33 cellular contexts compared by ENCODE assay signal in the genomic region with DNA sequence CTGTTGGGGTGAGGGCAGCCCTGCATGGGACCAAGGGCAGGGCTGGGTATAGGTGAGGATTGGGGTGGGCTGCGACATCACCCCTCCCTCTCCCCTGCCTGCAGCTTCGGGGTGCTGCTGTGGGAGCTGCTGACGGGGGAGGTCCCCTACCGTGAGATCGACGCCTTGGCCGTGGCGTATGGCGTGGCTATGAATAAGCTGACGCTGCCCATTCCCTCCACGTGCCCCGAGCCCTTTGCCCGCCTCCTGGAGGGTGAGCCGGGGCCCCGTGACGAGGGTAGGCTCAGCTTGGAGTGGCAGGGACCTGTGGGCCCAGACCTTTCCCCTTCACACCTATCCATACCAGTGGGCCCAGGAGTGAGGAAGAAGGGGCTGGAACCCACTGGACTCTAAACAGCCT. TPM values are rescaled to one million over a fixed set of nuclear protein-coding genes. Genes with fewer than 3 reads are reported as not detected.
"Had no signal": no experiment of that assay in that cellular context is flagged by ENCODE, and none has a peak within 500 bp of the region (broad histone marks: within the 10 kb centered on the region; RNA-seq: fewer than 3 reads in every experiment).

No MANE protein-coding gene starts in this region.

- H3K36me3 ChIP-seq: breast epithelium, colonic mucosa had no signal

- H3K27me3 Mint-ChIP-seq: activated CD4-positive, alpha-beta memory T cell treated with anti-CD3 and anti-CD28 coated beads, Interleukin-2, amount 10 ng/mL, durations not matched to agents 7 days and 5 days; activated CD4-positive, alpha-beta T cell treated with anti-CD3 and anti-CD28 coated beads for 36 hours; activated CD4-positive, alpha-beta T cell treated with anti-CD3 and anti-CD28 coated beads, Interleukin-2, amount 10 ng/mL, durations not matched to agents 24 days and 14 days; activated naive CD4-positive, alpha-beta T cell treated with anti-CD3 and anti-CD28 coated beads, Interleukin-2, amount 50 U/mL, for 24 hours; activated naive CD8-positive, alpha-beta T cell treated with anti-CD3 and anti-CD28 coated beads for 36 hours; activated naive CD8-positive, alpha-beta T cell treated with anti-CD3 and anti-CD28 coated beads, Interleukin-2, amount 50 U/mL, for 24 hours had no signal

- H3K27me3 ChIP-seq: adrenal gland, ascending aorta, breast epithelium, cardiac muscle cell, colonic mucosa, foreskin keratinocyte, gastrocnemius medialis, heart right ventricle had no signal

- H3K27ac ChIP-seq: adrenal gland, ascending aorta, breast epithelium, cardiac muscle cell, colonic mucosa, epithelial cell of prostate, foreskin keratinocyte, gastrocnemius medialis, heart right ventricle had no signal

- ATAC-seq: activated CD4-positive, alpha-beta T cell treated with anti-CD3 and anti-CD28 coated beads for 36 hours; activated naive CD8-positive, alpha-beta T cell treated with anti-CD3 and anti-CD28 coated beads, Interleukin-2, amount 50 U/mL, for 24 hours; activated T-cell treated with anti-CD3 and anti-CD28 coated beads, Interleukin-2, amount 50 U/mL, for 4 hours; foreskin keratinocyte; gastrocnemius medialis had no signal

- H3K4me3 Mint-ChIP-seq: activated CD4-positive, alpha-beta memory T cell treated with anti-CD3 and anti-CD28 coated beads, Interleukin-2, amount 10 ng/mL, durations not matched to agents 7 days and 5 days; activated CD4-positive, alpha-beta T cell treated with anti-CD3 and anti-CD28 coated beads for 36 hours; activated CD4-positive, alpha-beta T cell treated with anti-CD3 and anti-CD28 coated beads, Interleukin-2, amount 10 ng/mL, durations not matched to agents 24 days and 14 days; activated naive CD4-positive, alpha-beta T cell treated with anti-CD3 and anti-CD28 coated beads for 36 hours; activated naive CD4-positive, alpha-beta T cell treated with anti-CD3 and anti-CD28 coated beads, Interleukin-2, amount 50 U/mL, for 24 hours; activated naive CD8-positive, alpha-beta T cell treated with anti-CD3 and anti-CD28 coated beads for 36 hours; activated naive CD8-positive, alpha-beta T cell treated with anti-CD3 and anti-CD28 coated beads, Interleukin-2, amount 50 U/mL, for 24 hours; activated T-cell treated with anti-CD3 and anti-CD28 coated beads, Interleukin-2, amount 50 U/mL, for 4 hours; brain had no signal

- H3K4me1 ChIP-seq: adrenal gland, ascending aorta, breast epithelium, colonic mucosa, foreskin keratinocyte, gastrocnemius medialis, heart right ventricle had no signal

- H3K9me3 ChIP-seq: adrenal gland, ascending aorta, colonic mucosa, gastrocnemius medialis had no signal

- H3K36me3 Mint-ChIP-seq: activated naive CD8-positive, alpha-beta T cell treated with anti-CD3 and anti-CD28 coated beads for 36 hours had no signal

- H3K4me1 Mint-ChIP-seq: activated CD4-positive, alpha-beta memory T cell treated with anti-CD3 and anti-CD28 coated beads, Interleukin-2, amount 10 ng/mL, durations not matched to agents 7 days and 5 days; activated CD4-positive, alpha-beta T cell treated with anti-CD3 and anti-CD28 coated beads for 36 hours; activated CD4-positive, alpha-beta T cell treated with anti-CD3 and anti-CD28 coated beads, Interleukin-2, amount 10 ng/mL, durations not matched to agents 24 days and 14 days; activated naive CD4-positive, alpha-beta T cell treated with anti-CD3 and anti-CD28 coated beads, Interleukin-2, amount 50 U/mL, for 24 hours; activated naive CD8-positive, alpha-beta T cell treated with anti-CD3 and anti-CD28 coated beads for 36 hours; activated naive CD8-positive, alpha-beta T cell treated with anti-CD3 and anti-CD28 coated beads, Interleukin-2, amount 50 U/mL, for 24 hours; brain had no signal

- H3K27ac Mint-ChIP-seq: activated CD4-positive, alpha-beta memory T cell treated with anti-CD3 and anti-CD28 coated beads, Interleukin-2, amount 10 ng/mL, durations not matched to agents 7 days and 5 days; activated CD4-positive, alpha-beta T cell treated with anti-CD3 and anti-CD28 coated beads for 36 hours; activated CD4-positive, alpha-beta T cell treated with anti-CD3 and anti-CD28 coated beads, Interleukin-2, amount 10 ng/mL, durations not matched to agents 24 days and 14 days; activated naive CD4-positive, alpha-beta T cell treated with anti-CD3 and anti-CD28 coated beads for 36 hours; activated naive CD4-positive, alpha-beta T cell treated with anti-CD3 and anti-CD28 coated beads, Interleukin-2, amount 50 U/mL, for 24 hours; activated naive CD8-positive, alpha-beta T cell treated with anti-CD3 and anti-CD28 coated beads for 36 hours; activated naive CD8-positive, alpha-beta T cell treated with anti-CD3 and anti-CD28 coated beads, Interleukin-2, amount 50 U/mL, for 24 hours; activated T-helper 2 cell treated with anti-CD3 and anti-CD28 coated beads, Interferon-gamma antibody, Interleukin-2, Interleukin-4, amounts not matched to agents 10 μg/mL and 5 μg/mL and 100 μg/mL, durations not matched to agents 14 hours and 24 hours and 36 hours had no signal

- H3K4me3 ChIP-seq: adrenal gland, ascending aorta, breast epithelium, cardiac muscle cell, colonic mucosa, gastrocnemius medialis, heart right ventricle had no signal

- H3K9me3 Mint-ChIP-seq: activated CD4-positive, alpha-beta memory T cell treated with anti-CD3 and anti-CD28 coated beads, Interleukin-2, amount 10 ng/mL, durations not matched to agents 7 days and 5 days; activated CD4-positive, alpha-beta T cell treated with anti-CD3 and anti-CD28 coated beads, Interleukin-2, amount 10 ng/mL, durations not matched to agents 24 days and 14 days; activated naive CD4-positive, alpha-beta T cell treated with anti-CD3 and anti-CD28 coated beads for 36 hours; activated naive CD4-positive, alpha-beta T cell treated with anti-CD3 and anti-CD28 coated beads, Interleukin-2, amount 50 U/mL, for 24 hours; activated naive CD8-positive, alpha-beta T cell treated with anti-CD3 and anti-CD28 coated beads for 36 hours; activated naive CD8-positive, alpha-beta T cell treated with anti-CD3 and anti-CD28 coated beads, Interleukin-2, amount 50 U/mL, for 24 hours; activated T-cell treated with anti-CD3 and anti-CD28 coated beads, Interleukin-2, amount 50 U/mL, for 4 hours; activated T-helper 2 cell treated with anti-CD3 and anti-CD28 coated beads, Interferon-gamma antibody, Interleukin-2, Interleukin-4, amounts not matched to agents 10 μg/mL and 5 μg/mL and 100 μg/mL, durations not matched to agents 14 hours and 24 hours and 36 hours had no signal

- DNase-seq: activated CD4-positive, alpha-beta memory T cell treated with anti-CD3 and anti-CD28 coated beads, Interleukin-2, amount 10 ng/mL, durations not matched to agents 7 days and 5 days; activated CD4-positive, alpha-beta T cell treated with anti-CD3 and anti-CD28 coated beads for 36 hours; activated CD4-positive, alpha-beta T cell treated with anti-CD3 and anti-CD28 coated beads, Interleukin-2, amount 10 ng/mL, durations not matched to agents 24 days and 14 days; activated CD4-positive, alpha-beta T cell treated with anti-CD3 and anti-CD28 coated beads, Interleukin-2, amount 50 U/mL, for 4 hours; activated CD4-positive, CD25-positive, alpha-beta regulatory T cell; activated CD4-positive, CD25-positive, alpha-beta regulatory T cell treated with anti-CD3 and anti-CD28 coated beads, Interleukin-2, amount 50 U/mL, for 72 hours; activated effector memory CD4-positive, alpha-beta T cell treated with anti-CD3 and anti-CD28 coated beads, Interleukin-2, amount 50 U/mL, for 16 hours; activated naive CD4-positive, alpha-beta T cell treated with anti-CD3 and anti-CD28 coated beads for 36 hours; activated naive CD8-positive, alpha-beta T cell treated with anti-CD3 and anti-CD28 coated beads for 36 hours; activated naive CD8-positive, alpha-beta T cell treated with anti-CD3 and anti-CD28 coated beads, Interleukin-2, amount 50 U/mL, for 24 hours; activated T-cell treated with anti-CD3 and anti-CD28 coated beads, Interleukin-2, amount 50 U/mL, for 4 hours; adrenal gland; amygdala; central memory CD4-positive, alpha-beta T cell; cerebellar nuclear complex; colonic mucosa; effector CD8-positive, alpha-beta T cell; foreskin keratinocyte; gastrocnemius medialis; heart right ventricle; T-helper 1 cell; T-helper 2 cell had no signal

RNA-seq across cellular contexts. Expression of a gene that starts 13.8 kb away (rescaled TPM):
- total RNA-seq: activated CD4-positive, alpha-beta memory T cell treated with anti-CD3 and anti-CD28 coated beads, Interleukin-2, amount 10 ng/mL, durations not matched to agents 7 days and 5 days; activated CD4-positive, alpha-beta T cell treated with anti-CD3 and anti-CD28 coated beads for 36 hours; activated CD4-positive, alpha-beta T cell treated with anti-CD3 and anti-CD28 coated beads, Interleukin-2, amount 10 ng/mL, durations not matched to agents 24 days and 14 days; activated naive CD4-positive, alpha-beta T cell treated with anti-CD3 and anti-CD28 coated beads for 36 hours; activated naive CD8-positive, alpha-beta T cell treated with anti-CD3 and anti-CD28 coated beads for 36 hours; activated T-cell treated with anti-CD3 and anti-CD28 coated beads, Interleukin-2, amount 50 U/mL, for 4 hours; activated T-helper 2 cell treated with anti-CD3 and anti-CD28 coated beads, Interferon-gamma antibody, Interleukin-2, Interleukin-4, amounts not matched to agents 10 μg/mL and 5 μg/mL and 100 μg/mL, durations not matched to agents 14 hours and 24 hours and 36 hours; ascending aorta; cardiac muscle cell; dermis microvascular lymphatic vessel endothelial cell; endothelial cell of umbilical vein; foreskin keratinocyte; gastrocnemius medialis; glomerular endothelial cell; heart right ventricle had no signal
- polyA plus RNA-seq: endothelial cell of umbilical vein, esophagus, foreskin keratinocyte, heart right ventricle had no signal

RNA-seq across cellular contexts. Expression of a gene that starts 22.1 kb away (rescaled TPM):
- total RNA-seq: activated CD4-positive, alpha-beta memory T cell treated with anti-CD3 and anti-CD28 coated beads, Interleukin-2, amount 10 ng/mL, durations not matched to agents 7 days and 5 days; activated naive CD4-positive, alpha-beta T cell treated with anti-CD3 and anti-CD28 coated beads for 36 hours; activated naive CD8-positive, alpha-beta T cell treated with anti-CD3 and anti-CD28 coated beads for 36 hours; ascending aorta; dermis microvascular lymphatic vessel endothelial cell; endothelial cell of umbilical vein; gastrocnemius medialis; glomerular endothelial cell; heart right ventricle had no signal
- polyA plus RNA-seq: endothelial cell of umbilical vein had no signal
